In genomic region chr2:14303366-14304115, GRCh38 we compare ENCODE assay signal across 12 cellular contexts.
DNase-seq lines count a peak whose midpoint lies in the region; ATAC-seq and TF ChIP-seq lines count a peak whose summit lies in the region.
"Had no signal": no experiment of that assay in that cellular context is flagged by ENCODE, and none has a peak within 500 bp of the region (broad histone marks: within the 10 kb centered on the region; RNA-seq: fewer than 3 reads in every experiment).

No MANE protein-coding gene starts in this region.

- H3K23ac ChIP-seq in mesenchymal stem cell (ENCODE audit: low read length in 2 of 2), result no peak overlapping the region

- 84 to 92% (median 88%) methylated on average over 3 of the region's 3 CpGs for WGBS in adrenal gland, 4 donors
- no CpG with 5 or more reads among the region's 3 CpGs for whole genome bisulfite sequencing in mesenchymal stem cell

- H3K4me2 ChIP-seq in mesenchymal stem cell (ENCODE audit: low read length, poor library complexity, severe bottlenecking), result no peak overlapping the region

- H2AK5ac ChIP-seq in mesenchymal stem cell (ENCODE audit: low read length, severe bottlenecking), result no peak overlapping the region

- intact Hi-C loops in adrenal gland (cut with DNase I), result no loop called here

- ATAC-seq in GM19455 (IDR thresholded peaks at IDR 0.05; ENCODE audit: unreplicated experiment) (peak; percentile 57), HG02885 (IDR thresholded peaks at IDR 0.05; ENCODE audit: poor library complexity, unreplicated experiment) (peak; percentile 83), HG03571 (IDR thresholded peaks at IDR 0.05; ENCODE audit: unreplicated experiment) (peak; percentile 76)
- ATAC-seq: Panc1, WTC11 had no signal

- H3K14ac ChIP-seq in mesenchymal stem cell (ENCODE audit: low read length in 2 of 2), result no peak overlapping the region

- H2BK15ac ChIP-seq in mesenchymal stem cell (ENCODE audit: low read depth, poor library complexity, severe bottlenecking), result no peak overlapping the region

- H2AFZ ChIP-seq in mesenchymal stem cell (ENCODE audit: low read depth, low read length), result no peak overlapping the region

- H3K27me3 ChIP-seq in adrenal gland, result no peaks in the 10 kb centered on the region
- H3K27me3 ChIP-seq in mesenchymal stem cell (ENCODE audit: control insufficient read depth in 1 of 2, insufficient read depth in 1 of 2, low read length in 2 of 2), result no peaks in the 10 kb centered on the region

- no peaks in the 10 kb centered on the region for H3K36me3 ChIP-seq in adrenal gland (replicated peaks in 1 of 2)
- H3K36me3 ChIP-seq in mesenchymal stem cell (ENCODE audit: control insufficient read depth in 1 of 2, insufficient read depth in 2 of 2, low read depth in 1 of 2, low read length in 2 of 2), result no peaks in the 10 kb centered on the region

- H3K4ac ChIP-seq in mesenchymal stem cell (ENCODE audit: low read depth in 1 of 2, low read length in 2 of 2), result no peak overlapping the region

- H4K8ac ChIP-seq in mesenchymal stem cell (ENCODE audit: low read length), result no peak overlapping the region

- H3K4me3 ChIP-seq in GM12865 (ENCODE audit: low read depth, low read length) (no peak overlapping the region), adrenal gland (no peak overlapping the region), mesenchymal stem cell (ENCODE audit: insufficient read depth in 1 of 2, low read depth in 1 of 2, low read length in 2 of 2) (no peak overlapping the region)

- H3K27ac ChIP-seq in adrenal gland (no peak overlapping the region), mesenchymal stem cell (ENCODE audit: low read length, poor library complexity, severe bottlenecking) (no peak overlapping the region)
- H3K27ac ChIP-seq: HL-60 had no signal

- H3K79me1 ChIP-seq in mesenchymal stem cell (replicated peaks; ENCODE audit: low read length, poor library complexity, severe bottlenecking), result no peaks in the 10 kb centered on the region

- TF ChIP-seq CTCF in GM12865 (IDR thresholded peaks at IDR 0.05; ENCODE audit: insufficient read depth, low read depth, low read length, missing control alignments), result no peak
- no peak for TF ChIP-seq CTCF in adrenal gland (IDR thresholded peaks at IDR 0.05)

- H2BK5ac ChIP-seq in mesenchymal stem cell (ENCODE audit: low read depth, low read length, poor library complexity, severe bottlenecking), result no peak overlapping the region

- no peak overlapping the region for H4K91ac ChIP-seq in mesenchymal stem cell (ENCODE audit: low read length)

- H3K9me3 ChIP-seq in adrenal gland (replicated peaks in 1 of 3) (no peaks in the 10 kb centered on the region), mesenchymal stem cell (ENCODE audit: control insufficient read depth, low read length) (no peaks in the 10 kb centered on the region)

- no peak overlapping the region for H3K9ac ChIP-seq in mesenchymal stem cell (ENCODE audit: low read length)

- no peak overlapping the region for H2BK12ac ChIP-seq in mesenchymal stem cell (ENCODE audit: low read length in 2 of 2)

- TF ChIP-seq POLR2A in adrenal gland (IDR thresholded peaks at IDR 0.05), result no peak

- no peak overlapping the region for H3K18ac ChIP-seq in mesenchymal stem cell (ENCODE audit: low read depth in 1 of 2, low read length in 2 of 2)

- H3K4me1 ChIP-seq in adrenal gland (replicated peaks in 1 of 2) (no peaks in the 10 kb centered on the region), mesenchymal stem cell (ENCODE audit: control insufficient read depth, insufficient read depth, low read depth, low read length) (no peaks in the 10 kb centered on the region)

- no peak overlapping the region for H2BK120ac ChIP-seq in mesenchymal stem cell (ENCODE audit: low read depth, low read length)

- DNase-seq in GM12865 (ENCODE audit: low read depth), result peak; percentile 51
- no peak for DNase-seq in SW480 (ENCODE audit: low spot score)
- no peak for DNase-seq in adrenal gland
- no peak for DNase-seq in DMS 273 treated with DMSO at 0.1 percent for 48 hours (lab: John Stamatoyannopoulos, UW)
- DNase-seq in mesenchymal stem cell, result no peak
- DNase-seq: NCI-H1436 had no signal
